Comparison of ENCODE assay signal across 1 cellular context in genomic region chr12:92485356-92486348, GRCh38.
TF ChIP-seq lines count a peak whose summit lies in the region.

No MANE protein-coding gene starts in this region.

TF ChIP-seq in K562, 482 proteins besides CTCF, POLR2A, EP300 and RAD21 (continued from another document):
- TF ChIP-seq PRDM10 (IDR thresholded peaks at IDR 0.05; ENCODE audit: partially characterized antibody) (no peak), ARID3A (IDR thresholded peaks at IDR 0.05; ENCODE audit: borderline replicate concordance, low read depth, low read length) (no peak), ZZZ3 (IDR thresholded peaks at IDR 0.05) (no peak), RAD51 (IDR thresholded peaks at IDR 0.05; ENCODE audit: borderline replicate concordance, low read depth) (peak; percentile 81)
